Comparison of ENCODE assay signal across 8 cellular contexts in genomic region chr19:10230904-10231623, GRCh38. TPM values are rescaled to one million over a fixed set of nuclear protein-coding genes. Genes with fewer than 3 reads are reported as not detected.
DNase-seq lines count a peak whose midpoint lies in the region; ATAC-seq lines count a peak whose summit lies in the region.

S1PR2 (minus strand) TSS chr19:10231331; CDS start chr19:10224905, 6,426 bp downstream.

- H3K4me3 Mint-ChIP-seq in activated T-cell treated with anti-CD3 and anti-CD28 coated beads, Interleukin-2, amount 50 U/mL, for 24 hours = peak within 1 kb of the TSS; percentile 85
- H3K4me3 Mint-ChIP-seq in stimulated activated memory B cell treated with anti-CD40 and anti-IgM and Interleukin-4, amounts not matched to agents 10 μg/mL and 1 μg/mL and 100 μg/mL, for 72 hours = peak within 1 kb of the TSS; percentile 86

- peaks cover 24% of the 10 kb centered on the region for H3K4me1 Mint-ChIP-seq in activated T-cell treated with anti-CD3 and anti-CD28 coated beads, Interleukin-2, amount 50 U/mL, for 24 hours (ENCODE audit: low read depth)
- H3K4me1 Mint-ChIP-seq in stimulated activated memory B cell treated with anti-CD40 and anti-IgM and Interleukin-4, amounts not matched to agents 10 μg/mL and 1 μg/mL and 100 μg/mL, for 72 hours = peaks cover 54% of the 10 kb centered on the region

- peak; percentile 44 for ATAC-seq in GM18502 (IDR thresholded peaks at IDR 0.05; ENCODE audit: poor library complexity, unreplicated experiment)
- peak; percentile 24 for ATAC-seq in HG03565 (IDR thresholded peaks at IDR 0.05; ENCODE audit: unreplicated experiment)
- ATAC-seq in esophagus mucosa = peak; percentile 57
- ATAC-seq in stimulated activated memory B cell treated with anti-CD40 and anti-IgM and Interleukin-4, amounts not matched to agents 10 μg/mL and 1 μg/mL and 100 μg/mL, for 72 hours = peak; percentile 65
- ATAC-seq in HG02938 (IDR thresholded peaks at IDR 0.05; ENCODE audit: unreplicated experiment) = no peak

- no peaks in the 10 kb centered on the region for H3K9me3 Mint-ChIP-seq in activated T-cell treated with anti-CD3 and anti-CD28 coated beads, Interleukin-2, amount 50 U/mL, for 24 hours
- H3K9me3 Mint-ChIP-seq in stimulated activated memory B cell treated with anti-CD40 and anti-IgM and Interleukin-4, amounts not matched to agents 10 μg/mL and 1 μg/mL and 100 μg/mL, for 72 hours = no peaks in the 10 kb centered on the region

- peak within 1 kb of the TSS; percentile 84 for H3K27ac Mint-ChIP-seq in activated T-cell treated with anti-CD3 and anti-CD28 coated beads, Interleukin-2, amount 50 U/mL, for 24 hours
- peak within 1 kb of the TSS; percentile 82 for H3K27ac Mint-ChIP-seq in stimulated activated memory B cell treated with anti-CD40 and anti-IgM and Interleukin-4, amounts not matched to agents 10 μg/mL and 1 μg/mL and 100 μg/mL, for 72 hours

- DNase-seq in OCI-M2 (lab: John Stamatoyannopoulos, UW; ENCODE audit: unreplicated experiment) (peak; percentile 98), myocyte (ENCODE audit: low read depth) (peak; percentile 58)
- DNase-seq in activated T-cell treated with anti-CD3 and anti-CD28 coated beads, Interleukin-2, amount 50 U/mL, for 24 hours = peak; percentile 84

- no peaks in the 10 kb centered on the region for H3K27me3 Mint-ChIP-seq in activated T-cell treated with anti-CD3 and anti-CD28 coated beads, Interleukin-2, amount 50 U/mL, for 24 hours
- H3K27me3 Mint-ChIP-seq in stimulated activated memory B cell treated with anti-CD40 and anti-IgM and Interleukin-4, amounts not matched to agents 10 μg/mL and 1 μg/mL and 100 μg/mL, for 72 hours = no peaks in the 10 kb centered on the region

- H3K36me3 Mint-ChIP-seq in activated T-cell treated with anti-CD3 and anti-CD28 coated beads, Interleukin-2, amount 50 U/mL, for 24 hours (ENCODE audit: low read depth) = no peaks in the 10 kb centered on the region
- no peaks in the 10 kb centered on the region for H3K36me3 Mint-ChIP-seq in stimulated activated memory B cell treated with anti-CD40 and anti-IgM and Interleukin-4, amounts not matched to agents 10 μg/mL and 1 μg/mL and 100 μg/mL, for 72 hours

RNA-seq across cellular contexts. Expression of gene S1PR2, which starts in this region (rescaled TPM):
- total RNA-seq in esophagus mucosa (2.5 TPM), myocyte (1.8 and 3.5 TPM in 2 replicates)
- polyA plus RNA-seq in myocyte (2012) = 2.0 TPM
